In genomic region chr11:111531687-111532364, GRCh38 we compare ENCODE assay signal across 8 cellular contexts. TPM values are rescaled to one million over a fixed set of nuclear protein-coding genes. Genes with fewer than 3 reads are reported as not detected.
A peak's percentile ranks its signal among the peaks of the same experiment; 100 is the strongest.
DNase-seq lines count a peak whose midpoint lies in the region; ATAC-seq and TF ChIP-seq lines count a peak whose summit lies in the region.

No MANE protein-coding gene starts in this region.

- TF ChIP-seq RAD21 in HCT116 (IDR thresholded peaks at IDR 0.05; ENCODE audit: low read depth): no peak

- TF ChIP-seq POLR2A in HCT116 (IDR thresholded peaks at IDR 0.05; ENCODE audit: borderline replicate concordance, extremely low read depth, insufficient read depth, insufficient read length): no peak

- RAD21 ChIA-PET in HCT116 (lab: Charles Lee; ENCODE audit: low non-redundant PET in 1 of 2, low total read pairs in 2 of 2, uncharacterized antibody in 2 of 2, unreplicated experiment in 2 of 2): no interaction called here

- no peaks in the 10 kb centered on the region for H3K36me3 ChIP-seq in HCT116 (ENCODE audit: control insufficient read depth in 1 of 2, insufficient read depth in 2 of 2, low read length in 2 of 2)
- H3K36me3 ChIP-seq in OCI-LY3 (replicated peaks; ENCODE audit: low read depth, low read length): no peaks in the 10 kb centered on the region

- no TSS peak for BruUV-seq in HCT116 (replicated peaks; lab: Mats Ljungman, UMichigan)

- H2AFZ ChIP-seq in HCT116 (ENCODE audit: low read depth, low read length, poor library complexity, severe bottlenecking) (peak overlapping the region; percentile 23), OCI-LY3 (ENCODE audit: low read depth, low read length) (peak overlapping the region; percentile 74; the same call in 1 of the 2 replicates)

- H3K9me3 ChIP-seq in HCT116 (ENCODE audit: control insufficient read depth in 1 of 2, insufficient read depth in 1 of 2, low read depth in 1 of 2, low read length in 2 of 2) (no peaks in the 10 kb centered on the region), OCI-LY3 (ENCODE audit: insufficient read depth, low read length) (no peaks in the 10 kb centered on the region)

- intact Hi-C loops in HCT116 (cut with micrococcal nuclease): no loop called here

- H3K9ac ChIP-seq in HCT116 (ENCODE audit: low read length) (no peak overlapping the region), OCI-LY3 (ENCODE audit: low read length) (peak overlapping the region; percentile 72)

- H3K79me2 ChIP-seq in HCT116 (ENCODE audit: insufficient read depth, low read length) (no peaks in the 10 kb centered on the region), OCI-LY3 (ENCODE audit: low read length) (no peaks in the 10 kb centered on the region)

- H3K4me3 ChIP-seq in HCT116 (replicated peaks in 1 of 2; ENCODE audit: low read depth in 1 of 2, low read length in 2 of 2) (no peak overlapping the region), OCI-LY3 (ENCODE audit: low read length) (peak overlapping the region; percentile 68)

- TF ChIP-seq CTCF in HCT116 (IDR thresholded peaks at IDR 0.05 in 2 of 3, conservative IDR thresholded peaks at IDR 0.05 in 1 of 3; ENCODE audit: borderline replicate concordance in 1 of 3, insufficient read depth in 1 of 3, low read depth in 2 of 3, low read length in 2 of 3) (no peak), OCI-LY3 (IDR thresholded peaks at IDR 0.05; ENCODE audit: low read depth, low read length) (no peak), omental fat pad (IDR thresholded peaks at IDR 0.05) (no peak)

- peaks cover 0 to 14% of the 10 kb centered on the region in 2 experiments; a peak in 2 of 4 replicates for H3K4me1 ChIP-seq in HCT116 (ENCODE audit: control insufficient read depth in 1 of 2, insufficient read depth in 2 of 2, low read length in 2 of 2)
- peaks cover 41% of the 10 kb centered on the region for H3K4me1 ChIP-seq in OCI-LY3 (ENCODE audit: low read length)

- H3K27ac ChIP-seq in HCT116 (ENCODE audit: low read depth, low read length) (no peak overlapping the region), OCI-LY3 (ENCODE audit: low read length) (peak overlapping the region; percentile 90)

- CTCF ChIA-PET in HCT116 (lab: Charles Lee): no interaction called here

- POLR2A ChIA-PET in HCT116 (lab: Charles Lee): no interaction called here

- DNase-seq in EH (ENCODE audit: low read depth) (peak; percentile 93), HCT116 (ENCODE audit: low read depth, low spot score) (peak; percentile 3), omental fat pad (ENCODE audit: low spot score) (no peak), NCI-H2196 (lab: John Stamatoyannopoulos, UW; ENCODE audit: unreplicated experiment) (no peak), dermis blood vessel endothelial cell (no peak)
- peak; percentile 58 for DNase-seq in activated naive CD8-positive, alpha-beta T cell treated with anti-CD3 and anti-CD28 coated beads, Interleukin-2, amount 50 U/mL, for 16 hours (ENCODE audit: low read depth, low spot score)

- H4K20me1 ChIP-seq in HCT116 (ENCODE audit: insufficient read depth) (no peaks in the 10 kb centered on the region), OCI-LY3 (ENCODE audit: insufficient read depth, low read length) (no peaks in the 10 kb centered on the region)

- no peaks in the 10 kb centered on the region for H3K9me2 ChIP-seq in HCT116 (ENCODE audit: insufficient read depth)

- H3K4me2 ChIP-seq in HCT116 (ENCODE audit: low read length) (peak overlapping the region; percentile 5; the same call in 1 of the 2 replicates), OCI-LY3 (ENCODE audit: low read length) (peak overlapping the region; percentile 82)

- H3K27me3 ChIP-seq in HCT116 (ENCODE audit: insufficient read depth, low read length) (no peaks in the 10 kb centered on the region; the same call in 1 of the 2 replicates), OCI-LY3 (ENCODE audit: low read depth, low read length) (no peaks in the 10 kb centered on the region)

- ATAC-seq in HCT116: peak; percentile 73
- ATAC-seq in omental fat pad (ENCODE audit: low FRiP score): peak; percentile 72
- no peak for ATAC-seq in HG02571 (IDR thresholded peaks at IDR 0.05; ENCODE audit: unreplicated experiment)

TF ChIP-seq in HCT116, 20 proteins besides CTCF, POLR2A, EP300 and RAD21:
- TF ChIP-seq REST (IDR thresholded peaks at IDR 0.05; ENCODE audit: low read depth): no peak
- TF ChIP-seq SP1 (IDR thresholded peaks at IDR 0.05; ENCODE audit: low read depth): no peak
- 0 out of 2 replicates have a peak, but pooled peaks have one; percentile 12 for TF ChIP-seq FOSL1 (IDR thresholded peaks at IDR 0.05; ENCODE audit: low read depth)
- no peak for TF ChIP-seq JUND (IDR thresholded peaks at IDR 0.05)
- TF ChIP-seq POLR2AphosphoS5 (IDR thresholded peaks at IDR 0.05; ENCODE audit: low read depth, low read length): no peak
- TF ChIP-seq CEBPB (IDR thresholded peaks at IDR 0.05; ENCODE audit: low read depth): no peak
- no peak for TF ChIP-seq ZBTB33 (IDR thresholded peaks at IDR 0.05; ENCODE audit: extremely low read depth, insufficient replicate concordance, low read length)
- TF ChIP-seq TCF7L2 (IDR thresholded peaks at IDR 0.05; ENCODE audit: borderline replicate concordance, extremely low read depth, insufficient read depth, insufficient read length): no peak
TF ChIP-seq in HCT116: peak in this region for 1.

RNA-seq across cellular contexts. Expression of gene LAYN, which starts 8.7 kb away (rescaled TPM):
- total RNA-seq in HCT116 (2021; ENCODE audit: unreplicated experiment) (not detected), omental fat pad (10 to 100 TPM; 10.2 to 23.8 (median 15.4) TPM), dermis blood vessel endothelial cell (71.8 and 91.7 TPM in 2 replicates)
- polyA plus RNA-seq in HCT116 (2012): not detected in 2 replicates

RNA-seq across cellular contexts. Expression of gene HOATZ, which starts 17.2 kb away (rescaled TPM):
- not detected for total RNA-seq in HCT116 (2021; ENCODE audit: unreplicated experiment)
- not detected in 2 replicates for polyA plus RNA-seq in HCT116 (2012)
- total RNA-seq in omental fat pad: not detected
- total RNA-seq in dermis blood vessel endothelial cell: not detected in 2 replicates

RNA-seq across cellular contexts. Expression of gene BTG4, which starts 19.6 kb away (rescaled TPM):
- total RNA-seq in HCT116 (2021; ENCODE audit: unreplicated experiment): not detected
- polyA plus RNA-seq in HCT116 (2012): not detected in 2 replicates
- total RNA-seq in omental fat pad: not detected
- not detected in 2 replicates for total RNA-seq in dermis blood vessel endothelial cell

Comparison
In these comparisons a context has a peak if more than half of its experiments do, and no peak if none do; other contexts are left out.
1. DNase-seq: peak in EH (single experiment), HCT116 (single experiment) and activated naive CD8-positive, alpha-beta T cell treated with anti-CD3 and anti-CD28 coated beads, Interleukin-2, amount 50 U/mL, for 16 hours (single experiment); none in omental fat pad (single experiment), NCI-H2196 (single experiment) and dermis blood vessel endothelial cell (single experiment).